8 cellular contexts compared by ENCODE assay signal in genomic region chr6:71107935-71108420, GRCh38.
DNase-seq lines count a peak whose midpoint lies in the region; ATAC-seq and TF ChIP-seq lines count a peak whose summit lies in the region.

No MANE protein-coding gene starts in this region.

- H3K27ac ChIP-seq in GM23248, result peak overlapping the region; percentile 50

- H3F3A ChIP-seq in GM23248 (ENCODE audit: insufficient read depth), result peaks cover 24% of the 10 kb centered on the region

- peak overlapping the region; percentile 79 for H3K4me2 ChIP-seq in GM23248 (ENCODE audit: unreplicated experiment)

- CTCF ChIA-PET in activated CD8-positive, alpha-beta T cell treated with anti-CD3 and anti-CD28 coated beads, Interleukin-2, amount 10 ng/mL, durations not matched to agents 7 days and 5 days (lab: Charles Lee), result no interaction called here

- peak overlapping the region; percentile 58 for H2AFZ ChIP-seq in GM23248

- H3K4me1 Mint-ChIP-seq in activated CD8-positive, alpha-beta T cell treated with anti-CD3 and anti-CD28 coated beads, Interleukin-2, amount 10 ng/mL, durations not matched to agents 7 days and 5 days (ENCODE audit: low read depth), result no peaks in the 10 kb centered on the region

- 1 to 2% methylated on average over 5 of the region's 5 CpGs for WGBS in GM23248 (ENCODE audit: low coverage in 1 of 2, low lambda C conversion rate in 2 of 2, missing lambda C conversion rate in 2 of 2), 2 experiments

- H3K36me3 ChIP-seq in GM23248 (ENCODE audit: low read depth), result no peaks in the 10 kb centered on the region

- H4K20me1 ChIP-seq in GM23248 (ENCODE audit: insufficient read depth), result no peaks in the 10 kb centered on the region

- POLR2A ChIA-PET in activated CD8-positive, alpha-beta T cell treated with anti-CD3 and anti-CD28 coated beads, Interleukin-2, amount 10 ng/mL, durations not matched to agents 7 days and 5 days (lab: Charles Lee), result no interaction called here

- H3K4me3 ChIP-seq in GM23248 (peak overlapping the region; percentile 61), fibroblast of villous mesenchyme (ENCODE audit: low read depth, low read length) (peak overlapping the region; percentile 31)

- H3K9me3 ChIP-seq in GM23248 (ENCODE audit: low read depth), result no peaks in the 10 kb centered on the region

- H3K9ac ChIP-seq in GM23248, result peak overlapping the region; percentile 25

- no peak for TF ChIP-seq CTCF in fibroblast of villous mesenchyme (IDR thresholded peaks at IDR 0.05; ENCODE audit: insufficient read depth, low read depth, low read length)

- H3K27me3 ChIP-seq in GM23248 (replicated peaks; ENCODE audit: insufficient read depth), result peaks cover 10% of the 10 kb centered on the region

- no peaks in the 10 kb centered on the region for H3K79me2 ChIP-seq in GM23248 (ENCODE audit: insufficient read depth)

- no peaks in the 10 kb centered on the region for H3K36me3 Mint-ChIP-seq in activated CD8-positive, alpha-beta T cell treated with anti-CD3 and anti-CD28 coated beads, Interleukin-2, amount 10 ng/mL, durations not matched to agents 7 days and 5 days (ENCODE audit: low read depth)

- peaks cover 18% of the 10 kb centered on the region for H3K4me1 ChIP-seq in GM23248 (ENCODE audit: insufficient read depth)

- ATAC-seq in sciatic nerve (peak; percentile 72), HG03432 (IDR thresholded peaks at IDR 0.05; ENCODE audit: unreplicated experiment) (no peak)
- no peak for ATAC-seq in activated CD8-positive, alpha-beta T cell treated with anti-CD3 and anti-CD28 coated beads, Interleukin-2, amount 10 ng/mL, durations not matched to agents 7 days and 5 days

- DNase-seq in GM23248 (peak; percentile 83), RPMI7951 (ENCODE audit: low read depth) (peak; percentile 87), fibroblast of villous mesenchyme (ENCODE audit: low read depth) (peak; percentile 54), sciatic nerve (ENCODE audit: low spot score) (no peak), cerebellum (ENCODE audit: low spot score) (no peak), NCI-H2081 treated with DMSO at 0.1 percent for 48 hours (lab: John Stamatoyannopoulos, UW) (no peak)
- DNase-seq in activated CD8-positive, alpha-beta T cell treated with anti-CD3 and anti-CD28 coated beads, Interleukin-2, amount 10 ng/mL, durations not matched to agents 7 days and 5 days, result no peak

- in situ Hi-C loops in GM23248 (cut with MboI), result no loop called here

- intact Hi-C loops in sciatic nerve (cut with DNase I), result no loop called here

- H3K27ac Mint-ChIP-seq in activated CD8-positive, alpha-beta T cell treated with anti-CD3 and anti-CD28 coated beads, Interleukin-2, amount 10 ng/mL, durations not matched to agents 7 days and 5 days, result no peak overlapping the region

- no peaks in the 10 kb centered on the region for H3K9me2 ChIP-seq in GM23248 (ENCODE audit: insufficient read depth)

- no peaks in the 10 kb centered on the region for H3K9me3 Mint-ChIP-seq in activated CD8-positive, alpha-beta T cell treated with anti-CD3 and anti-CD28 coated beads, Interleukin-2, amount 10 ng/mL, durations not matched to agents 7 days and 5 days (ENCODE audit: insufficient read depth)

- no peak overlapping the region for H3K4me3 Mint-ChIP-seq in activated CD8-positive, alpha-beta T cell treated with anti-CD3 and anti-CD28 coated beads, Interleukin-2, amount 10 ng/mL, durations not matched to agents 7 days and 5 days

- H3K27me3 Mint-ChIP-seq in activated CD8-positive, alpha-beta T cell treated with anti-CD3 and anti-CD28 coated beads, Interleukin-2, amount 10 ng/mL, durations not matched to agents 7 days and 5 days (ENCODE audit: low read depth), result peaks cover 4% of the 10 kb centered on the region

Comparison
In these comparisons a context has a peak if more than half of its experiments do, and no peak if none do; other contexts are left out.
1. DNase-seq: peak in GM23248 (single experiment), RPMI7951 (single experiment) and fibroblast of villous mesenchyme (single experiment); none in sciatic nerve (single experiment), cerebellum (single experiment), activated CD8-positive, alpha-beta T cell treated with anti-CD3 and anti-CD28 coated beads, Interleukin-2, amount 10 ng/mL, durations not matched to agents 7 days and 5 days (single experiment) and NCI-H2081 treated with DMSO at 0.1 percent for 48 hours (single experiment).